Comparison of ENCODE assay signal across 1 cellular context in the genomic region with DNA sequence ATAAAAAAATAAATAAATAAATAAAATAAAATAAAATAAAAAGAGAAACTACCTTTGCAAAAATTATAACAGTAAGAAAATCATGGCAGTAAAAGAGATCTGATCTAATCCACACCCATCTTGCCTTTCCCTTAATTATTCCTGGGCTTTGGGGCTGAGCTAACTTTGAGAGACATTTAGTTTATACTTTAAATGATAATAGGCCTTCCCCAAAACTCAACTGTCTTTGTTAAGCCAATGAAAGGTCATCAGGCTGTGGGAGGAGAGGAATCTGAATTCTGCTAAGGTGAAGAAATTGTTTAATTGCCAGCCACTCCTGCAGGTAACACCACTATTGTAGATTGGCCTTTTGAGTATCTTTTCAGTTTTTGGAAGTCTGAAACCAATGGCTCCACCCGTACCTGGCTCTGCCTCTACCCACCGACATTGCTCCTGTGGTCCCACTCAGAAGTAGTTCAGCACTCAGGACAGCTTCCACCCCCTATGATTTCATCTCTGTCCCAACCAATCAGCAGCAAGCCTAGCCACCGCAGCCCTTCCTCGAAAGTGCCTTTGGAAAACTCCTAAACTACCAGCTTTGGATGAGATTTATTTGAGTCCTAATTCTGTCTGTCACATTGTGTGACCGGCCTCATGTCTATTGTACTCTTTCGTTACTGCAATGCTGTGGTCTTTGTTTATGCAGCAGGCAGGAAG.
TF ChIP-seq lines count a peak whose summit lies in the region.

No MANE protein-coding gene starts in this region.

TF ChIP-seq in GM12878, 131 proteins besides CTCF, POLR2A, EP300 and RAD21:
- no peak for TF ChIP-seq NBN (IDR thresholded peaks at IDR 0.05)
- TF ChIP-seq, protein P1, sequence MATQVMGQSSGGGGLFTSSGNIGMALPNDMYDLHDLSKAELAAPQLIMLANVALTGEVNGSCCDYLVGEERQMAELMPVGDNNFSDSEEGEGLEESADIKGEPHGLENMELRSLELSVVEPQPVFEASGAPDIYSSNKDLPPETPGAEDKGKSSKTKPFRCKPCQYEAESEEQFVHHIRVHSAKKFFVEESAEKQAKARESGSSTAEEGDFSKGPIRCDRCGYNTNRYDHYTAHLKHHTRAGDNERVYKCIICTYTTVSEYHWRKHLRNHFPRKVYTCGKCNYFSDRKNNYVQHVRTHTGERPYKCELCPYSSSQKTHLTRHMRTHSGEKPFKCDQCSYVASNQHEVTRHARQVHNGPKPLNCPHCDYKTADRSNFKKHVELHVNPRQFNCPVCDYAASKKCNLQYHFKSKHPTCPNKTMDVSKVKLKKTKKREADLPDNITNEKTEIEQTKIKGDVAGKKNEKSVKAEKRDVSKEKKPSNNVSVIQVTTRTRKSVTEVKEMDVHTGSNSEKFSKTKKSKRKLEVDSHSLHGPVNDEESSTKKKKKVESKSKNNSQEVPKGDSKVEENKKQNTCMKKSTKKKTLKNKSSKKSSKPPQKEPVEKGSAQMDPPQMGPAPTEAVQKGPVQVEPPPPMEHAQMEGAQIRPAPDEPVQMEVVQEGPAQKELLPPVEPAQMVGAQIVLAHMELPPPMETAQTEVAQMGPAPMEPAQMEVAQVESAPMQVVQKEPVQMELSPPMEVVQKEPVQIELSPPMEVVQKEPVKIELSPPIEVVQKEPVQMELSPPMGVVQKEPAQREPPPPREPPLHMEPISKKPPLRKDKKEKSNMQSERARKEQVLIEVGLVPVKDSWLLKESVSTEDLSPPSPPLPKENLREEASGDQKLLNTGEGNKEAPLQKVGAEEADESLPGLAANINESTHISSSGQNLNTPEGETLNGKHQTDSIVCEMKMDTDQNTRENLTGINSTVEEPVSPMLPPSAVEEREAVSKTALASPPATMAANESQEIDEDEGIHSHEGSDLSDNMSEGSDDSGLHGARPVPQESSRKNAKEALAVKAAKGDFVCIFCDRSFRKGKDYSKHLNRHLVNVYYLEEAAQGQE (IDR thresholded peaks at IDR 0.05; ENCODE audit: low read depth, low read length) = peak; percentile 64; the same call in 1 of the 2 replicates
- TF ChIP-seq, protein P2, sequence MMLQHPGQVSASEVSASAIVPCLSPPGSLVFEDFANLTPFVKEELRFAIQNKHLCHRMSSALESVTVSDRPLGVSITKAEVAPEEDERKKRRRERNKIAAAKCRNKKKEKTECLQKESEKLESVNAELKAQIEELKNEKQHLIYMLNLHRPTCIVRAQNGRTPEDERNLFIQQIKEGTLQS (IDR thresholded peaks at IDR 0.05; ENCODE audit: borderline replicate concordance, extremely low read depth, low read depth, low read length) = no peak
